24 cellular contexts compared by ENCODE assay signal in genomic region chr7:7736671-7737070, GRCh38. TPM values are rescaled to one million over a fixed set of nuclear protein-coding genes. Genes with fewer than 3 reads are reported as not detected.
DNase-seq lines count a peak whose midpoint lies in the region; TF ChIP-seq lines count a peak whose summit lies in the region.
"Had no signal": no experiment of that assay in that cellular context is flagged by ENCODE, and none has a peak within 500 bp of the region (broad histone marks: within the 10 kb centered on the region; RNA-seq: fewer than 3 reads in every experiment).

No MANE protein-coding gene starts in this region.

- H3K4me1 ChIP-seq in H9 (ENCODE audit: insufficient read depth, low read length) (peaks cover 3% of the 10 kb centered on the region; the same call in 1 of the 2 replicates), mesenchymal stem cell (ENCODE audit: control insufficient read depth, insufficient read depth, low read depth, low read length) (peaks cover 3% of the 10 kb centered on the region), stomach (peaks cover 0 to 55% (median 17%) of the 10 kb centered on the region in 4 donors), OCI-LY7 (ENCODE audit: insufficient read depth, low read length, poor library complexity, severe bottlenecking) (no peaks in the 10 kb centered on the region), colonic mucosa (no peaks in the 10 kb centered on the region)

- no peak overlapping the region for H3T11ph ChIP-seq in H9 (ENCODE audit: low read length)

- H3K4me2 ChIP-seq in H9 (ENCODE audit: insufficient read depth, insufficient read length, low read length) (no peak overlapping the region), mesenchymal stem cell (ENCODE audit: low read length, poor library complexity, severe bottlenecking) (no peak overlapping the region), OCI-LY7 (ENCODE audit: low read length) (no peak overlapping the region)

- H2AFZ ChIP-seq in H9 (ENCODE audit: low read length) = no peak overlapping the region
- no peak overlapping the region for H2AFZ ChIP-seq in mesenchymal stem cell (ENCODE audit: low read depth, low read length)
- no peak overlapping the region for H2AFZ ChIP-seq in OCI-LY7 (ENCODE audit: low read length)

- H3K4me1 Mint-ChIP-seq in H9 = peaks cover 10 to 24% of the 10 kb centered on the region in 2 experiments

- no peaks in the 10 kb centered on the region for H3K23me2 ChIP-seq in H9 (ENCODE audit: insufficient read length, low read depth, low read length, poor library complexity, severe bottlenecking)

- no peak overlapping the region for H2BK20ac ChIP-seq in H9 (ENCODE audit: low read depth, low read length, poor library complexity, severe bottlenecking)

- H3K9ac ChIP-seq in H9 (ENCODE audit: extremely low read depth, insufficient read length, low read length) (no peak overlapping the region), mesenchymal stem cell (ENCODE audit: low read length) (no peak overlapping the region), colonic mucosa (ENCODE audit: low read depth in 2 of 2, low read length in 2 of 2) (no peak overlapping the region)
- H3K9ac ChIP-seq: BLaER1 had no signal

- H2BK5ac ChIP-seq in H9 (ENCODE audit: insufficient read length, low read length) (no peak overlapping the region), mesenchymal stem cell (ENCODE audit: low read depth, low read length, poor library complexity, severe bottlenecking) (no peak overlapping the region)

- H3K18ac ChIP-seq in H9 (ENCODE audit: insufficient read length, low read depth, low read length) (no peak overlapping the region), mesenchymal stem cell (ENCODE audit: low read depth in 1 of 2, low read length in 2 of 2) (no peak overlapping the region)

- H3K56ac ChIP-seq in H9 (ENCODE audit: insufficient read length, low read depth, low read length) = no peak overlapping the region

- H3K36me3 ChIP-seq in mesenchymal stem cell (ENCODE audit: control insufficient read depth in 1 of 2, insufficient read depth in 2 of 2, low read depth in 1 of 2, low read length in 2 of 2) (no peaks in the 10 kb centered on the region), stomach (no peaks in the 10 kb centered on the region), OCI-LY7 (ENCODE audit: insufficient read depth, low read length) (no peaks in the 10 kb centered on the region), colonic mucosa (no peaks in the 10 kb centered on the region)
- H3K36me3 ChIP-seq: BLaER1, sigmoid colon had no signal

- H3K9me3 ChIP-seq in H9 (ENCODE audit: control insufficient read depth, low read depth, low read length) (no peaks in the 10 kb centered on the region), mesenchymal stem cell (ENCODE audit: control insufficient read depth, low read length) (no peaks in the 10 kb centered on the region), stomach (no peaks in the 10 kb centered on the region), OCI-LY7 (ENCODE audit: low read length) (no peaks in the 10 kb centered on the region), colonic mucosa (no peaks in the 10 kb centered on the region)
- H3K9me3 ChIP-seq: BLaER1, sigmoid colon had no signal

- H3K36me3 Mint-ChIP-seq in H9 (ENCODE audit: insufficient read depth in 1 of 3, low read depth in 3 of 3) = no peaks in the 10 kb centered on the region

- H3K27ac Mint-ChIP-seq in H9 = no peak overlapping the region
- H3K27ac Mint-ChIP-seq: activated CD4-positive, alpha-beta T cell treated with anti-CD3 and anti-CD28 coated beads, Interleukin-2, amount 10 ng/mL, durations not matched to agents 24 days and 14 days; activated naive CD8-positive, alpha-beta T cell treated with anti-CD3 and anti-CD28 coated beads, Interleukin-2, amount 50 U/mL, for 24 hours; stimulated activated naive B cell treated with anti-CD40 and anti-IgM and Interleukin-4, amounts not matched to agents 10 μg/mL and 1 μg/mL and 100 μg/mL, for 72 hours; T-helper 2 cell treated with Interferon-gamma antibody and Interleukin-4, amounts not matched to agents 5 μg/mL and 100 μg/mL, for 36 hours had no signal

- TF ChIP-seq CTCF in H9 (conservative IDR thresholded peaks at IDR 0.05) (no peak), stomach (IDR thresholded peaks at IDR 0.05) (no peak), OCI-LY7 (conservative IDR thresholded peaks at IDR 0.05; ENCODE audit: low read length) (no peak), colonic mucosa (IDR thresholded peaks at IDR 0.05) (no peak)

- H3K27me3 ChIP-seq in H9 (ENCODE audit: insufficient read depth, low read length) = no peaks in the 10 kb centered on the region
- H3K27me3 ChIP-seq in mesenchymal stem cell (ENCODE audit: control insufficient read depth in 1 of 2, insufficient read depth in 1 of 2, low read length in 2 of 2) = no peaks in the 10 kb centered on the region
- no peaks in the 10 kb centered on the region for H3K27me3 ChIP-seq in stomach
- H3K27me3 ChIP-seq in colonic mucosa = no peaks in the 10 kb centered on the region
- H3K27me3 ChIP-seq: BLaER1, sigmoid colon had no signal

- H3K4me3 Mint-ChIP-seq in H9 = no peak overlapping the region
- H3K4me3 Mint-ChIP-seq: activated CD4-positive, alpha-beta T cell treated with anti-CD3 and anti-CD28 coated beads, Interleukin-2, amount 10 ng/mL, durations not matched to agents 24 days and 14 days; activated naive CD8-positive, alpha-beta T cell treated with anti-CD3 and anti-CD28 coated beads, Interleukin-2, amount 50 U/mL, for 24 hours; stimulated activated naive B cell treated with anti-CD40 and anti-IgM and Interleukin-4, amounts not matched to agents 10 μg/mL and 1 μg/mL and 100 μg/mL, for 72 hours; T-helper 2 cell treated with Interferon-gamma antibody and Interleukin-4, amounts not matched to agents 5 μg/mL and 100 μg/mL, for 36 hours had no signal

- 0 out of 2 replicates have a peak, but pooled peaks cover 3% of the 10 kb centered on the region for H3K9me2 ChIP-seq in OCI-LY7 (ENCODE audit: insufficient read depth, low read length)

- no peaks in the 10 kb centered on the region for H3K79me1 ChIP-seq in H9 (ENCODE audit: insufficient read depth, low read depth, low read length, poor library complexity, severe bottlenecking)
- H3K79me1 ChIP-seq in mesenchymal stem cell (replicated peaks; ENCODE audit: low read length, poor library complexity, severe bottlenecking) = peaks cover 1% of the 10 kb centered on the region

- H3K14ac ChIP-seq in H9 (ENCODE audit: insufficient read depth, low read length) = no peak overlapping the region
- H3K14ac ChIP-seq in mesenchymal stem cell (ENCODE audit: low read length in 2 of 2) = no peak overlapping the region

- DNase-seq in DMS 273 treated with DMSO at 0.1 percent for 48 hours (lab: John Stamatoyannopoulos, UW) = peak; percentile 94
- DNase-seq in H9 = peak; percentile 38
- peak; percentile 39 for DNase-seq in NCI-H524 treated with DMSO at 0.1 percent for 48 hours (lab: John Stamatoyannopoulos, UW)
- peak; percentile 22 for DNase-seq in iPS-NIHi11 (ENCODE audit: low spot score)
- no peak for DNase-seq in mesenchymal stem cell
- no peak for DNase-seq in stomach
- DNase-seq in OCI-LY7 (ENCODE audit: low spot score) = no peak
- no peak for DNase-seq in colonic mucosa
- DNase-seq: activated CD4-positive, alpha-beta T cell treated with anti-CD3 and anti-CD28 coated beads, Interleukin-2, amount 10 ng/mL, durations not matched to agents 24 days and 14 days; activated naive CD8-positive, alpha-beta T cell treated with anti-CD3 and anti-CD28 coated beads, Interleukin-2, amount 50 U/mL, for 24 hours; activated T-cell treated with anti-CD3 and anti-CD28 coated beads, Interleukin-2, amount 50 U/mL, for 48 hours; central memory CD4-positive, alpha-beta T cell; DMS53; GF-D8; NCI-H1092 treated with DMSO at 0.1 percent for 48 hours; NCI-H526 treated with DMSO at 0.1 percent for 48 hours; PC-3; Right ventricle myocardium superior; sigmoid colon; stimulated activated naive B cell treated with anti-CD40 and anti-IgM and Interleukin-4, amounts not matched to agents 10 μg/mL and 1 μg/mL and 100 μg/mL, for 72 hours had no signal

- no peak overlapping the region for H3K4ac ChIP-seq in H9 (ENCODE audit: low read depth, low read length)
- no peak overlapping the region for H3K4ac ChIP-seq in mesenchymal stem cell (ENCODE audit: low read depth in 1 of 2, low read length in 2 of 2)

- H3K23ac ChIP-seq in H9 (ENCODE audit: insufficient read length, low read depth, low read length) (no peak overlapping the region), mesenchymal stem cell (ENCODE audit: low read length in 2 of 2) (no peak overlapping the region)

- CTCF ChIA-PET in OCI-LY7 (lab: Charles Lee; ENCODE audit: unreplicated experiment) = no interaction called here

- H2BK15ac ChIP-seq in H9 (ENCODE audit: low read depth, low read length) (no peak overlapping the region), mesenchymal stem cell (ENCODE audit: low read depth, poor library complexity, severe bottlenecking) (no peak overlapping the region)

- TF ChIP-seq POLR2A in stomach (IDR thresholded peaks at IDR 0.05) = no peak

- H4K5ac ChIP-seq in H9 (ENCODE audit: insufficient read length, low read depth, low read length) = no peak overlapping the region

- POLR2A ChIA-PET in OCI-LY7 (lab: Charles Lee) = interaction anchor here (0.6 kb wide), 1 partner anchor 1044 kb away, joined by 3 read pairs; no protein-coding TSS in a partner anchor

- H3K9me3 Mint-ChIP-seq in H9 = no peaks in the 10 kb centered on the region
- H3K9me3 Mint-ChIP-seq: activated CD4-positive, alpha-beta T cell treated with anti-CD3 and anti-CD28 coated beads, Interleukin-2, amount 10 ng/mL, durations not matched to agents 24 days and 14 days; activated naive CD8-positive, alpha-beta T cell treated with anti-CD3 and anti-CD28 coated beads, Interleukin-2, amount 50 U/mL, for 24 hours; stimulated activated naive B cell treated with anti-CD40 and anti-IgM and Interleukin-4, amounts not matched to agents 10 μg/mL and 1 μg/mL and 100 μg/mL, for 72 hours; T-helper 2 cell treated with Interferon-gamma antibody and Interleukin-4, amounts not matched to agents 5 μg/mL and 100 μg/mL, for 36 hours had no signal

- intact Hi-C loops in stomach (cut with DNase I; ENCODE audit: low total_unique reads) (no loop called here), OCI-LY7 (cut with micrococcal nuclease; ENCODE audit: unreplicated experiment) (no loop called here), colonic mucosa (cut with DNase I) (no loop called here)

- H3K27ac ChIP-seq in H9 (ENCODE audit: insufficient read length, low read depth, low read length) (no peak overlapping the region), mesenchymal stem cell (ENCODE audit: low read length, poor library complexity, severe bottlenecking) (no peak overlapping the region), stomach (no peak overlapping the region), OCI-LY7 (ENCODE audit: low read depth, low read length, poor library complexity, severe bottlenecking) (no peak overlapping the region), colonic mucosa (no peak overlapping the region)
- H3K27ac ChIP-seq: BLaER1, sigmoid colon, VCaP had no signal

- H2BK120ac ChIP-seq in H9 (ENCODE audit: low read depth, low read length, poor library complexity, severe bottlenecking) = no peak overlapping the region
- H2BK120ac ChIP-seq in mesenchymal stem cell (ENCODE audit: low read depth, low read length) = no peak overlapping the region

- no peak overlapping the region for H3K4me3 ChIP-seq in mesenchymal stem cell (ENCODE audit: insufficient read depth in 1 of 2, low read depth in 1 of 2, low read length in 2 of 2)
- H3K4me3 ChIP-seq in stomach = no peak overlapping the region
- H3K4me3 ChIP-seq in OCI-LY7 (ENCODE audit: low read depth, low read length, poor library complexity, severe bottlenecking) = no peak overlapping the region
- no peak overlapping the region for H3K4me3 ChIP-seq in colonic mucosa
- H3K4me3 ChIP-seq: BLaER1, lung, sigmoid colon had no signal

- H2BK12ac ChIP-seq in H9 (ENCODE audit: insufficient read length, low read depth, low read length) = no peak overlapping the region
- no peak overlapping the region for H2BK12ac ChIP-seq in mesenchymal stem cell (ENCODE audit: low read length in 2 of 2)

- H3K79me2 ChIP-seq in H9 (ENCODE audit: insufficient read depth, low read length) (no peaks in the 10 kb centered on the region), OCI-LY7 (ENCODE audit: insufficient read depth, low read depth, low read length) (no peaks in the 10 kb centered on the region)

- TF ChIP-seq EP300 in stomach (IDR thresholded peaks at IDR 0.05) = no peak

- BruUV-seq in OCI-LY7 (replicated peaks; lab: Mats Ljungman, UMichigan) = no TSS peak

- H4K91ac ChIP-seq in H9 (ENCODE audit: insufficient read length, low read depth, low read length) (no peak overlapping the region), mesenchymal stem cell (ENCODE audit: low read length) (no peak overlapping the region)

- no CpG with 5 or more reads among the region's 2 CpGs for WGBS in H9 (ENCODE audit: extremely low coverage, insufficient read length, low lambda C conversion rate)
- WGBS in mesenchymal stem cell = 34% methylated on average over 1 of the region's 2 CpGs
- 91 to 98% (median 96%) methylated on average over 2 of the region's 2 CpGs for WGBS in stomach, 5 donors

- H4K20me1 ChIP-seq in H9 (ENCODE audit: control insufficient read depth, insufficient read depth, insufficient read length) (no peaks in the 10 kb centered on the region), OCI-LY7 (ENCODE audit: insufficient read depth, low read length) (no peaks in the 10 kb centered on the region)
- H4K20me1 ChIP-seq: BLaER1 had no signal

- H4K8ac ChIP-seq in H9 (replicated peaks; ENCODE audit: insufficient read length, low read depth, low read length) = no peak overlapping the region
- H4K8ac ChIP-seq in mesenchymal stem cell (ENCODE audit: low read length) = no peak overlapping the region

- no peak overlapping the region for H2AK5ac ChIP-seq in H9 (ENCODE audit: insufficient read length, low read length)
- no peak overlapping the region for H2AK5ac ChIP-seq in mesenchymal stem cell (ENCODE audit: low read length, severe bottlenecking)

- no peaks in the 10 kb centered on the region for H3K27me3 Mint-ChIP-seq in H9 (ENCODE audit: low read depth)
- H3K27me3 Mint-ChIP-seq: activated CD4-positive, alpha-beta T cell treated with anti-CD3 and anti-CD28 coated beads, Interleukin-2, amount 10 ng/mL, durations not matched to agents 24 days and 14 days; activated naive CD8-positive, alpha-beta T cell treated with anti-CD3 and anti-CD28 coated beads, Interleukin-2, amount 50 U/mL, for 24 hours; stimulated activated naive B cell treated with anti-CD40 and anti-IgM and Interleukin-4, amounts not matched to agents 10 μg/mL and 1 μg/mL and 100 μg/mL, for 72 hours had no signal

RNA-seq across cellular contexts. Expression of gene RPA3, which starts 18.3 kb away (rescaled TPM):
- total RNA-seq in H9 (2021) (108 TPM in 2 replicates), stomach (10 to 100 TPM in 3 of 5 donors, 1 to 10 TPM in 1, not detected in 1; 6.7 to 44.9 (median 20.8) TPM), OCI-LY7 (2022) (110 and 111 TPM in 2 replicates), colonic mucosa (10 to 100 TPM; 44.9 to 53.3 TPM)
- 20.8 TPM for polyA plus RNA-seq in mesenchymal stem cell (2013, experiment 1 of 2)
- polyA plus RNA-seq in mesenchymal stem cell (2013, experiment 2 of 2) = 20.8 TPM
- polyA plus RNA-seq in stomach = 10 to 100 TPM; 28.7 to 39.1 (median 33.0) TPM
- 53.0 and 66.3 TPM in 2 replicates for total RNA-seq in OCI-LY7 (2014; rRNA removed; shearing (Covaris generic))

Comparison
In these comparisons a context has a peak if more than half of its experiments do, and no peak if none do; other contexts are left out.
1. DNase-seq: peak in DMS 273 treated with DMSO at 0.1 percent for 48 hours (single experiment), H9 (single experiment), NCI-H524 treated with DMSO at 0.1 percent for 48 hours (single experiment) and iPS-NIHi11 (single experiment); none in mesenchymal stem cell (single experiment), stomach (single experiment), OCI-LY7 (single experiment) and colonic mucosa (single experiment).